Comparison of ENCODE assay signal across 16 cellular contexts in genomic region chr2:238168196-238168815, GRCh38. TPM values are rescaled to one million over a fixed set of nuclear protein-coding genes. Genes with fewer than 3 reads are reported as not detected.
DNase-seq lines count a peak whose midpoint lies in the region; ATAC-seq and TF ChIP-seq lines count a peak whose summit lies in the region.
"Had no signal": no experiment of that assay in that cellular context is flagged by ENCODE, and none has a peak within 500 bp of the region (broad histone marks: within the 10 kb centered on the region; RNA-seq: fewer than 3 reads in every experiment).

No MANE protein-coding gene starts in this region.

- H3K27me3 ChIP-seq in ascending aorta (peaks cover 4% of the 10 kb centered on the region), mesenchymal stem cell (ENCODE audit: control insufficient read depth in 1 of 2, insufficient read depth in 1 of 2, low read length in 2 of 2) (peaks cover 0 to under 1% of the 10 kb centered on the region in 2 experiments), aorta (ENCODE audit: control insufficient read depth in 1 of 2, insufficient read depth in 2 of 2, low read length in 1 of 2) (no peaks in the 10 kb centered on the region)

- peaks cover 12% of the 10 kb centered on the region for H3K79me1 ChIP-seq in mesenchymal stem cell (replicated peaks; ENCODE audit: low read length, poor library complexity, severe bottlenecking)

- H2BK12ac ChIP-seq in mesenchymal stem cell (ENCODE audit: low read length in 2 of 2): peak overlapping the region; percentile 67 to 73

- peak overlapping the region; percentile 89 for H3K9ac ChIP-seq in mesenchymal stem cell (ENCODE audit: low read length)

- H2BK5ac ChIP-seq in mesenchymal stem cell (ENCODE audit: low read depth, low read length, poor library complexity, severe bottlenecking): no peak overlapping the region

- no peak overlapping the region for H3K4me2 ChIP-seq in mesenchymal stem cell (ENCODE audit: low read length, poor library complexity, severe bottlenecking)

- peak overlapping the region; percentile 37 to 58 for H3K18ac ChIP-seq in mesenchymal stem cell (ENCODE audit: low read depth in 1 of 2, low read length in 2 of 2)

- intact Hi-C loops in cardiac septum (cut with DNase I): no loop called here
- intact Hi-C loops in Right ventricle myocardium superior (cut with DNase I): no loop called here
- intact Hi-C loops in ascending aorta (cut with DNase I): loop anchor here (2.0 kb wide), 2 partner anchors 26 to 118 kb away; no protein-coding TSS in a partner anchor
- intact Hi-C loops in aorta (cut with DNase I): loop anchor here in 1 of 2 donors (10.0 kb wide), 1 partner anchor 96 kb away; no protein-coding TSS in a partner anchor
- intact Hi-C loops in posterior vena cava (cut with DNase I): no loop called here

- H4K91ac ChIP-seq in mesenchymal stem cell (ENCODE audit: low read length): peak overlapping the region; percentile 63

- no peak overlapping the region for H3K4ac ChIP-seq in mesenchymal stem cell (ENCODE audit: low read depth in 1 of 2, low read length in 2 of 2)

- H3K27ac ChIP-seq in ascending aorta (peak overlapping the region; percentile 78 to 91), mesenchymal stem cell (ENCODE audit: low read length, poor library complexity, severe bottlenecking) (peak overlapping the region; percentile 55), aorta (ENCODE audit: low read depth in 1 of 2, low read length in 2 of 2) (peak overlapping the region in 1 of 2 donors; percentile 30)

- ATAC-seq in Right ventricle myocardium superior (ENCODE audit: poor library complexity) (no peak), aorta (ENCODE audit: low FRiP score) (no peak)
- ATAC-seq: Panc1 had no signal

- DNase-seq in cardiac septum (ENCODE audit: low spot score): peak; percentile 68
- DNase-seq in Right ventricle myocardium superior: no peak
- DNase-seq in ascending aorta (ENCODE audit: low spot score in 2 of 2): no peak
- DNase-seq in mesenchymal stem cell: no peak
- peak; percentile 25 to 71 for DNase-seq in aorta
- no peak for DNase-seq in posterior vena cava (ENCODE audit: low spot score)
- no peak for DNase-seq in NCI-H226
- DNase-seq in amniotic stem cell (lab: John Stamatoyannopoulos, UW): no peak
- DNase-seq: activated CD4-positive, alpha-beta T cell treated with anti-CD3 and anti-CD28 coated beads for 4 hours; activated naive CD8-positive, alpha-beta T cell treated with anti-CD3 and anti-CD28 coated beads for 36 hours; activated T-cell treated with anti-CD3 and anti-CD28 coated beads, Interleukin-2, amount 50 U/mL, for 1 hour; COR-L47; stimulated activated CD4-positive, alpha-beta T cell treated with anti-CD3 and anti-CD28 coated beads, Interleukin-2, amount 100 ng/mL, for 24 hours; T-helper 1 cell had no signal

- H4K8ac ChIP-seq in mesenchymal stem cell (ENCODE audit: low read length): peak overlapping the region; percentile 79

- no peak overlapping the region for H2AFZ ChIP-seq in mesenchymal stem cell (ENCODE audit: low read depth, low read length)

- no peak overlapping the region for H3K23ac ChIP-seq in mesenchymal stem cell (ENCODE audit: low read length in 2 of 2)

- H3K9me3 ChIP-seq in ascending aorta (no peaks in the 10 kb centered on the region), mesenchymal stem cell (ENCODE audit: control insufficient read depth, low read length) (no peaks in the 10 kb centered on the region), aorta (ENCODE audit: control insufficient read depth, low read length) (no peaks in the 10 kb centered on the region)
- H3K9me3 ChIP-seq: right atrium auricular region had no signal

- H3K4me3 ChIP-seq in ascending aorta (no peak overlapping the region), mesenchymal stem cell (ENCODE audit: insufficient read depth in 1 of 2, low read depth in 1 of 2, low read length in 2 of 2) (no peak overlapping the region), aorta (ENCODE audit: low read length in 2 of 2) (no peak overlapping the region)
- H3K4me3 ChIP-seq: right atrium auricular region had no signal

- peak overlapping the region; percentile 12 for H2BK15ac ChIP-seq in mesenchymal stem cell (ENCODE audit: low read depth, poor library complexity, severe bottlenecking)

- WGBS in mesenchymal stem cell: 96% methylated on average over 11 of the region's 11 CpGs
- 84 to 87% methylated on average over 11 of the region's 11 CpGs for WGBS in aorta, 2 donors

- H3K4me1 ChIP-seq in ascending aorta (peaks cover 12 to 36% of the 10 kb centered on the region in 2 donors), mesenchymal stem cell (ENCODE audit: control insufficient read depth, insufficient read depth, low read depth, low read length) (peaks cover 53% of the 10 kb centered on the region), aorta (ENCODE audit: control insufficient read depth in 1 of 2, insufficient read depth in 2 of 2, low read length in 2 of 2) (peaks cover 0 to 4% of the 10 kb centered on the region in 2 donors)

- H2BK120ac ChIP-seq in mesenchymal stem cell (ENCODE audit: low read depth, low read length): no peak overlapping the region

- H3K36me3 ChIP-seq in ascending aorta: peaks cover 19 to 33% of the 10 kb centered on the region in 2 donors
- H3K36me3 ChIP-seq in mesenchymal stem cell (ENCODE audit: control insufficient read depth in 1 of 2, insufficient read depth in 2 of 2, low read depth in 1 of 2, low read length in 2 of 2): peaks cover 44 to 55% of the 10 kb centered on the region in 2 experiments
- peaks cover 0 to 2% of the 10 kb centered on the region in 2 donors for H3K36me3 ChIP-seq in aorta (ENCODE audit: control insufficient read depth in 1 of 2, insufficient read depth in 2 of 2, low read length in 1 of 2)

- no peak overlapping the region for H3K14ac ChIP-seq in mesenchymal stem cell (ENCODE audit: low read length in 2 of 2)

- no peak for TF ChIP-seq CTCF in ascending aorta (IDR thresholded peaks at IDR 0.05)

- peak overlapping the region; percentile 62 for H2AK5ac ChIP-seq in mesenchymal stem cell (ENCODE audit: low read length, severe bottlenecking)

RNA-seq across cellular contexts. Expression of gene ERFE, which starts 9.5 kb away (rescaled TPM):
- total RNA-seq in cardiac septum (0.62 TPM), Right ventricle myocardium superior (not detected), ascending aorta (3.3 TPM), aorta (1 to 10 TPM in 1 of 2 donors, under 1 TPM in 1; 0.96 to 2.5 TPM), posterior vena cava (1 to 10 TPM in 1 of 2 donors, under 1 TPM in 1; 0.79 to 2.3 TPM)
- 2.3 TPM for polyA plus RNA-seq in mesenchymal stem cell (2013, experiment 1 of 2)
- 2.3 TPM for polyA plus RNA-seq in mesenchymal stem cell (2013, experiment 2 of 2)
- polyA plus RNA-seq in aorta: 1 to 10 TPM in 1 of 2 donors, not detected in 1; 2.8 TPM

RNA-seq across cellular contexts. Expression of gene KLHL30, which starts 29.8 kb away (rescaled TPM):
- total RNA-seq in cardiac septum (14.3 TPM), Right ventricle myocardium superior (20.0 TPM), ascending aorta (28.2 TPM), aorta (1 to 10 TPM; 8.8 to 9.0 TPM), posterior vena cava (10 to 100 TPM in 1 of 2 donors, 1 to 10 TPM in 1; 9.6 to 10.7 TPM)
- 0.58 TPM for polyA plus RNA-seq in mesenchymal stem cell (2013, experiment 1 of 2)
- 0.52 TPM for polyA plus RNA-seq in mesenchymal stem cell (2013, experiment 2 of 2)
- polyA plus RNA-seq in aorta: 1 to 10 TPM; 3.5 to 4.6 TPM
- total RNA-seq: activated naive CD8-positive, alpha-beta T cell treated with anti-CD3 and anti-CD28 coated beads for 36 hours had no signal

RNA-seq across cellular contexts. Expression of gene ILKAP, which starts 35.2 kb away (rescaled TPM):
- total RNA-seq in cardiac septum (29.5 TPM), Right ventricle myocardium superior (23.8 TPM), ascending aorta (22.6 TPM), aorta (10 to 100 TPM; 48.4 to 50.7 TPM), posterior vena cava (10 to 100 TPM; 32.2 to 34.9 TPM)
- 19.8 TPM for polyA plus RNA-seq in mesenchymal stem cell (2013, experiment 1 of 2)
- 20.1 TPM for polyA plus RNA-seq in mesenchymal stem cell (2013, experiment 2 of 2)
- 100 to 1,000 TPM in 1 of 2 donors, 10 to 100 TPM in 1; 19.4 to 149 TPM for polyA plus RNA-seq in aorta

Comparison
In these comparisons a context has a peak if more than half of its experiments do, and no peak if none do; other contexts are left out.
1. DNase-seq: peak in cardiac septum (single experiment) and aorta (2 of 2); none in Right ventricle myocardium superior (single experiment), ascending aorta (0 of 2), mesenchymal stem cell (single experiment), posterior vena cava (single experiment), NCI-H226 (single experiment) and amniotic stem cell (single experiment).